In genomic region chr3:15427182-15427880, GRCh38 we compare ENCODE assay signal across 8 cellular contexts.
A peak's percentile ranks its signal among the peaks of the same experiment; 100 is the strongest.
DNase-seq lines count a peak whose midpoint lies in the region; ATAC-seq and TF ChIP-seq lines count a peak whose summit lies in the region.

Gene EAF1, plus strand, starts transcription at chr3:15427598. Its CDS starts 182 bp downstream, at chr3:15427780.
Gene METTL6, minus strand, starts transcription at chr3:15427544. Its CDS starts 1,033 bp downstream, at chr3:15426511.

- ATAC-seq in GM18870 (IDR thresholded peaks at IDR 0.05; ENCODE audit: unreplicated experiment) (peak; percentile 74), HG03139 (IDR thresholded peaks at IDR 0.05; ENCODE audit: unreplicated experiment) (peak; percentile 88)

- H3K4me3 ChIP-seq in choroid plexus epithelial cell (ENCODE audit: low read depth, low read length) = peak within 1 kb of the TSS; percentile 78

- DNase-seq in ACHN (peak; percentile 76), NCI-H510A treated with DMSO at 0.1 percent for 48 hours (lab: John Stamatoyannopoulos, UW) (peak; percentile 67), choroid plexus epithelial cell (ENCODE audit: low read depth) (peak; percentile 76)
- peak; percentile 76 to 82 for DNase-seq in activated CD4-positive, alpha-beta T cell treated with anti-CD3 and anti-CD28 coated beads for 24 hours (ENCODE audit: low read depth in 2 of 2)
- DNase-seq in stimulated activated CD4-positive, alpha-beta T cell treated with anti-CD3 and anti-CD28 coated beads, Interleukin-1b, Interleukin-23, amount 100 ng/mL, for 4 hours (ENCODE audit: low read depth in 2 of 2) = peak; percentile 70 to 80

- peak within 1 kb of the TSS; percentile 81 for H3K27ac ChIP-seq in layer of hippocampus (ENCODE audit: low read depth, low read length)

- TF ChIP-seq CTCF in choroid plexus epithelial cell (conservative IDR thresholded peaks at IDR 0.05; ENCODE audit: low read depth, low read length) = peak; percentile 33

- in situ Hi-C loops in ACHN (cut with HindIII; ENCODE audit: low pct_ligation_motif_present, low pct_unique_long_range_greater_than_20kb, low sequenced_read_pairs) = no loop called here

- no peaks in the 10 kb centered on the region for H3K27me3 ChIP-seq in layer of hippocampus (ENCODE audit: control insufficient read depth, insufficient read depth, low read length)

Comparison
In these comparisons a context has a peak if more than half of its experiments do, and no peak if none do; other contexts are left out.
1. Peak in every context shown above with its lines: DNase-seq, ATAC-seq, H3K4me3 ChIP-seq and H3K27ac ChIP-seq.